Comparison of ENCODE assay signal across 8 cellular contexts in the genomic region with DNA sequence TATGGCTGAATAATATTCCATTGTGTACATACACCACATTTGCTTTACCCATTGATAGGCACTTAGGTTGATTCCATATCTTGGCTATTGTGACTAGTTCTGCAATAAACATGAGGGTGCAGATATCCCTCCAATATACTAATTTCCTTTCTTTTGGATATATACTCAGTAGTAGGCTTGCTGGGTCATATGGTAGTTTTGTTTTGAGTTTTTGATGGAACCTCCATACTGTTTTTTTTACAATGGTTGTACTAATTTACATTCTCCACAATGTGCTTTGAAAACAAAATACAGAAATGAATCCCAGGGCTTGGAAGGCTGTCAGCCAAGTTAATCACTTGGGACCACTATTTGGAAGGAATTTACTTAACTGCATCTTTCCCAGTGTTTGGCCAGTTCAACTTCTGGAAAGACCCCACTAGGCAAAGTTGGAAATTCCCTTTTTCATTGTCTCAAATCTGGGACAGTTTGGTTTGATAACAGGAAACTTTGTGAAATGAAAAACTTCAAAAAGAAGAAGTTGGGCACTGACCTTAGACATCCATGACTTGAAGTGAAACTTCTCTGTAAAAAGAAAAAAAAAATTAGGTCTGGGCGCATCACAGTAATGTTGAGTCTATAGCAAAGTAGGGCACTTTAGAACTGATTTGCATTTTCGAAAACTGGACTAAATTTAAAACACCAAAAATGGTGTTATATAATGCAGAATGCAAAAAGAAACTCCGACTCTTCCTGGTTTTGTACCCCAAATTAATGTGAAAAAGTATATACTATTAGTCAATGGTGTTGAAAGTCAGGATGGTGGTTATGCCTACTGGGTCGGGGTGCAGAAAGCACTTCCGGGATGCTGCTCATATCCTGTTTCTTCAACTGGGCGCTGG. TPM values are rescaled to one million over a fixed set of nuclear protein-coding genes. Genes with fewer than 3 reads are reported as not detected.
DNase-seq lines count a peak whose midpoint lies in the region; ATAC-seq and TF ChIP-seq lines count a peak whose summit lies in the region.

No MANE protein-coding gene starts in this region.

- peaks cover 10 to 18% of the 10 kb centered on the region in 2 donors for H3K4me1 Mint-ChIP-seq in natural killer cell treated with Interleukin-12 subunit alpha and Interleukin-12 subunit beta and Interleukin-15 and Interleukin-18, amount 100 ng/mL, for 72 hours (ENCODE audit: low read depth in 2 of 2)
- H3K4me1 Mint-ChIP-seq in natural killer cell: no peaks in the 10 kb centered on the region
- peaks cover 41% of the 10 kb centered on the region for H3K4me1 Mint-ChIP-seq in activated CD8-positive, alpha-beta T cell treated with anti-CD3 and anti-CD28 coated beads, Interleukin-2, amount 10 ng/mL, durations not matched to agents 7 days and 5 days (ENCODE audit: low read depth)

- H3K27ac ChIP-seq in upper lobe of right lung: peak overlapping the region; percentile 85

- peak overlapping the region; percentile 56 to 72 for H3K27ac Mint-ChIP-seq in natural killer cell treated with Interleukin-12 subunit alpha and Interleukin-12 subunit beta and Interleukin-15 and Interleukin-18, amount 100 ng/mL, for 72 hours
- no peak overlapping the region for H3K27ac Mint-ChIP-seq in natural killer cell
- H3K27ac Mint-ChIP-seq in activated CD8-positive, alpha-beta T cell treated with anti-CD3 and anti-CD28 coated beads, Interleukin-2, amount 10 ng/mL, durations not matched to agents 7 days and 5 days: peak overlapping the region; percentile 71

- peak overlapping the region; percentile 30 for H3K4me3 ChIP-seq in upper lobe of right lung

- intact Hi-C loops in natural killer cell (cut with micrococcal nuclease) (no loop called here), upper lobe of right lung (cut with DNase I) (no loop called here)

- ATAC-seq in natural killer cell treated with Interleukin-12 subunit alpha and Interleukin-12 subunit beta and Interleukin-15 and Interleukin-18, amount 100 ng/mL, for 72 hours: peak; percentile 72 to 85
- ATAC-seq in natural killer cell: no peak
- ATAC-seq in HG03066 (IDR thresholded peaks at IDR 0.05; ENCODE audit: low read depth, unreplicated experiment): peak; percentile 69
- no peak for ATAC-seq in activated CD8-positive, alpha-beta T cell treated with anti-CD3 and anti-CD28 coated beads, Interleukin-2, amount 10 ng/mL, durations not matched to agents 7 days and 5 days
- ATAC-seq in upper lobe of right lung: peak; percentile 45

- POLR2A ChIA-PET in activated CD8-positive, alpha-beta T cell treated with anti-CD3 and anti-CD28 coated beads, Interleukin-2, amount 10 ng/mL, durations not matched to agents 7 days and 5 days (lab: Charles Lee): no interaction called here

- H3K9me3 ChIP-seq in upper lobe of right lung: no peaks in the 10 kb centered on the region

- peaks cover 38% of the 10 kb centered on the region for H3K4me1 ChIP-seq in upper lobe of right lung

- H3K9me3 Mint-ChIP-seq in natural killer cell treated with Interleukin-12 subunit alpha and Interleukin-12 subunit beta and Interleukin-15 and Interleukin-18, amount 100 ng/mL, for 72 hours: no peaks in the 10 kb centered on the region
- no peaks in the 10 kb centered on the region for H3K9me3 Mint-ChIP-seq in natural killer cell
- H3K9me3 Mint-ChIP-seq in activated CD8-positive, alpha-beta T cell treated with anti-CD3 and anti-CD28 coated beads, Interleukin-2, amount 10 ng/mL, durations not matched to agents 7 days and 5 days (ENCODE audit: insufficient read depth): no peaks in the 10 kb centered on the region

- H3K36me3 Mint-ChIP-seq in natural killer cell treated with Interleukin-12 subunit alpha and Interleukin-12 subunit beta and Interleukin-15 and Interleukin-18, amount 100 ng/mL, for 72 hours: peaks cover 6% of the 10 kb centered on the region
- H3K36me3 Mint-ChIP-seq in natural killer cell: no peaks in the 10 kb centered on the region
- peaks cover 19% of the 10 kb centered on the region for H3K36me3 Mint-ChIP-seq in activated CD8-positive, alpha-beta T cell treated with anti-CD3 and anti-CD28 coated beads, Interleukin-2, amount 10 ng/mL, durations not matched to agents 7 days and 5 days (ENCODE audit: low read depth)

- H3K27me3 Mint-ChIP-seq in natural killer cell treated with Interleukin-12 subunit alpha and Interleukin-12 subunit beta and Interleukin-15 and Interleukin-18, amount 100 ng/mL, for 72 hours: peaks cover 8% of the 10 kb centered on the region in 2 donors
- peaks cover 0 to 6% of the 10 kb centered on the region in 2 donors for H3K27me3 Mint-ChIP-seq in natural killer cell (ENCODE audit: low read depth in 2 of 2)
- H3K27me3 Mint-ChIP-seq in activated CD8-positive, alpha-beta T cell treated with anti-CD3 and anti-CD28 coated beads, Interleukin-2, amount 10 ng/mL, durations not matched to agents 7 days and 5 days (ENCODE audit: low read depth): peaks cover 9% of the 10 kb centered on the region

- DNase-seq in natural killer cell treated with Interleukin-12 subunit alpha and Interleukin-12 subunit beta and Interleukin-15 and Interleukin-18, amount 100 ng/mL, for 72 hours (ENCODE audit: low spot score): no peak
- DNase-seq in natural killer cell (no peak), upper lobe of right lung (no peak), SW 1271 (lab: John Stamatoyannopoulos, UW) (no peak), RKO (ENCODE audit: low spot score) (no peak)
- DNase-seq in activated CD8-positive, alpha-beta T cell treated with anti-CD3 and anti-CD28 coated beads, Interleukin-2, amount 10 ng/mL, durations not matched to agents 7 days and 5 days: peak; percentile 37
- DNase-seq in stimulated activated CD4-positive, alpha-beta T cell treated with anti-CD3 and anti-CD28 coated beads, Interleukin-2, amount 100 ng/mL, for 24 hours: no peak

- TF ChIP-seq CTCF in natural killer cell (IDR thresholded peaks at IDR 0.05) (no peak), upper lobe of right lung (IDR thresholded peaks at IDR 0.05) (no peak)

- peaks cover 29% of the 10 kb centered on the region for H3K36me3 ChIP-seq in upper lobe of right lung

- CTCF ChIA-PET in activated CD8-positive, alpha-beta T cell treated with anti-CD3 and anti-CD28 coated beads, Interleukin-2, amount 10 ng/mL, durations not matched to agents 7 days and 5 days (lab: Charles Lee): no interaction called here

- peak overlapping the region; percentile 67 for H3K4me3 Mint-ChIP-seq in natural killer cell treated with Interleukin-12 subunit alpha and Interleukin-12 subunit beta and Interleukin-15 and Interleukin-18, amount 100 ng/mL, for 72 hours
- H3K4me3 Mint-ChIP-seq in natural killer cell: no peak overlapping the region
- no peak overlapping the region for H3K4me3 Mint-ChIP-seq in activated CD8-positive, alpha-beta T cell treated with anti-CD3 and anti-CD28 coated beads, Interleukin-2, amount 10 ng/mL, durations not matched to agents 7 days and 5 days

- no peaks in the 10 kb centered on the region for H3K27me3 ChIP-seq in upper lobe of right lung

RNA-seq across cellular contexts. Expression of a gene that starts 6.0 kb away (rescaled TPM):
- 10 to 100 TPM; 16.1 to 25.2 TPM for total RNA-seq in natural killer cell treated with Interleukin-12 subunit alpha and Interleukin-12 subunit beta and Interleukin-15 and Interleukin-18, amount 100 ng/mL, for 72 hours
- total RNA-seq in natural killer cell: 10 to 100 TPM in 1 of 3 donors, 1 to 10 TPM in 2; 8.8 to 18.1 (median 9.7) TPM
- 10 to 100 TPM; 34.0 to 35.3 TPM for total RNA-seq in activated CD8-positive, alpha-beta T cell treated with anti-CD3 and anti-CD28 coated beads, Interleukin-2, amount 10 ng/mL, durations not matched to agents 7 days and 5 days
- total RNA-seq in upper lobe of right lung: 1,018 TPM

Comparison
In these comparisons a context has a peak if more than half of its experiments do, and no peak if none do; other contexts are left out.
1. ATAC-seq: peak in natural killer cell treated with Interleukin-12 subunit alpha and Interleukin-12 subunit beta and Interleukin-15 and Interleukin-18, amount 100 ng/mL, for 72 hours (2 of 2), HG03066 (single experiment) and upper lobe of right lung (single experiment); none in natural killer cell (0 of 3) and activated CD8-positive, alpha-beta T cell treated with anti-CD3 and anti-CD28 coated beads, Interleukin-2, amount 10 ng/mL, durations not matched to agents 7 days and 5 days (single experiment).
2. H3K27ac Mint-ChIP-seq: peak in natural killer cell treated with Interleukin-12 subunit alpha and Interleukin-12 subunit beta and Interleukin-15 and Interleukin-18, amount 100 ng/mL, for 72 hours (2 of 2) and activated CD8-positive, alpha-beta T cell treated with anti-CD3 and anti-CD28 coated beads, Interleukin-2, amount 10 ng/mL, durations not matched to agents 7 days and 5 days (single experiment); none in natural killer cell (0 of 2).
3. RNA of a gene that starts 6.0 kb away (total RNA-seq): 1,018 TPM in upper lobe of right lung (single experiment); 34.0 to 35.3 TPM in activated CD8-positive, alpha-beta T cell treated with anti-CD3 and anti-CD28 coated beads, Interleukin-2, amount 10 ng/mL, durations not matched to agents 7 days and 5 days, 16.1 to 25.2 TPM in natural killer cell treated with Interleukin-12 subunit alpha and Interleukin-12 subunit beta and Interleukin-15 and Interleukin-18, amount 100 ng/mL, for 72 hours and 8.8 to 18.1 TPM in natural killer cell; every median in the first group is over 10 times any median in the second.